In genomic region chr15:70121656-70122297, GRCh38 we compare ENCODE assay signal across 10 cellular contexts. TPM values are rescaled to one million over a fixed set of nuclear protein-coding genes. Genes with fewer than 3 reads are reported as not detected.
DNase-seq lines count a peak whose midpoint lies in the region; ATAC-seq and TF ChIP-seq lines count a peak whose summit lies in the region.
"Had no signal": no experiment of that assay in that cellular context is flagged by ENCODE, and none has a peak within 500 bp of the region (broad histone marks: within the 10 kb centered on the region; RNA-seq: fewer than 3 reads in every experiment).

No MANE protein-coding gene starts in this region.

- TF ChIP-seq CTCF in AG09309 (IDR thresholded peaks at IDR 0.05; ENCODE audit: control insufficient read depth, insufficient read depth, low read depth, low read length, missing control alignments) (no peak), endodermal cell (conservative IDR thresholded peaks at IDR 0.05) (peak; percentile 44)

- H3K4me3 Mint-ChIP-seq in endodermal cell, result no peak overlapping the region
- H3K4me3 Mint-ChIP-seq: activated T-helper 1 cell treated with anti-CD3 and anti-CD28 coated beads, Interleukin-12 subunit alpha, Interleukin-12 subunit beta, Interleukin-2, Interleukin-4 antibody, amounts not matched to agents 30 ng/mL and 10 ng/mL and 1 ng/mL, durations not matched to agents 14 hours and 24 hours and 36 hours had no signal

- DNase-seq in AG09309 (ENCODE audit: low read depth) (peak; percentile 51), NCI-H2171 (lab: John Stamatoyannopoulos, UW) (peak; percentile 22), endodermal cell (no peak), NCI-H187 treated with DMSO at 0.1 percent for 48 hours (lab: John Stamatoyannopoulos, UW) (no peak), OCI-M2 (lab: John Stamatoyannopoulos, UW; ENCODE audit: unreplicated experiment) (no peak), medulla oblongata (ENCODE audit: extremely low spot score) (no peak)
- DNase-seq: stimulated activated CD4-positive, alpha-beta T cell treated with anti-CD3 and anti-CD28 coated beads, Interleukin-2, amount 100 ng/mL, for 48 hours had no signal

- H3K9me3 Mint-ChIP-seq in endodermal cell, result no peaks in the 10 kb centered on the region
- H3K9me3 Mint-ChIP-seq: activated T-helper 1 cell treated with anti-CD3 and anti-CD28 coated beads, Interleukin-12 subunit alpha, Interleukin-12 subunit beta, Interleukin-2, Interleukin-4 antibody, amounts not matched to agents 30 ng/mL and 10 ng/mL and 1 ng/mL, durations not matched to agents 14 hours and 24 hours and 36 hours had no signal

- H3K27me3 Mint-ChIP-seq in endodermal cell (ENCODE audit: insufficient read depth), result peaks cover 75% of the 10 kb centered on the region

- H3K27ac Mint-ChIP-seq in endodermal cell, result no peak overlapping the region
- H3K27ac Mint-ChIP-seq: activated T-helper 1 cell treated with anti-CD3 and anti-CD28 coated beads, Interleukin-12 subunit alpha, Interleukin-12 subunit beta, Interleukin-2, Interleukin-4 antibody, amounts not matched to agents 30 ng/mL and 10 ng/mL and 1 ng/mL, durations not matched to agents 14 hours and 24 hours and 36 hours had no signal

- H3K36me3 ChIP-seq in endodermal cell (ENCODE audit: control insufficient read depth, insufficient read depth, low read length), result no peaks in the 10 kb centered on the region
- no peaks in the 10 kb centered on the region for H3K36me3 ChIP-seq in muscle layer of duodenum (ENCODE audit: control insufficient read depth in 1 of 2, insufficient read depth in 2 of 2, low read length in 2 of 2)

- 90 to 92% methylated on average over 4 to 6 of the region's 8 CpGs for WGBS in endodermal cell (ENCODE audit: insufficient coverage in 1 of 2, insufficient read length in 1 of 2), 2 experiments

- H3K4me3 ChIP-seq in AG09309 (ENCODE audit: control insufficient read depth, low read depth, low read length) (no peak overlapping the region), endodermal cell (ENCODE audit: low read length) (no peak overlapping the region), muscle layer of duodenum (ENCODE audit: low read depth in 1 of 2, low read length in 2 of 2) (no peak overlapping the region)

- ATAC-seq in HG03095 (IDR thresholded peaks at IDR 0.05; ENCODE audit: unreplicated experiment), result no peak

- H3K27ac ChIP-seq in endodermal cell (ENCODE audit: low read depth, low read length) (no peak overlapping the region), muscle layer of duodenum (ENCODE audit: low read length) (peak overlapping the region; percentile 2)

- no peaks in the 10 kb centered on the region for H3K36me3 Mint-ChIP-seq in endodermal cell (ENCODE audit: low read depth)

- H3K4me1 ChIP-seq in endodermal cell (ENCODE audit: control insufficient read depth, insufficient read depth, low read length), result no peaks in the 10 kb centered on the region
- H3K4me1 ChIP-seq in muscle layer of duodenum (ENCODE audit: control insufficient read depth in 1 of 2, insufficient read depth in 2 of 2, low read length in 2 of 2), result peaks cover 3 to 13% of the 10 kb centered on the region in 2 donors

- H3K9ac ChIP-seq in endodermal cell (ENCODE audit: extremely low read depth, low read length, poor library complexity, severe bottlenecking), result no peak overlapping the region

- no peaks in the 10 kb centered on the region for H3K4me1 Mint-ChIP-seq in endodermal cell

- H3K27me3 ChIP-seq in endodermal cell (ENCODE audit: control insufficient read depth, insufficient read depth, low read length, poor library complexity, severe bottlenecking) (peaks cover 92% of the 10 kb centered on the region), muscle layer of duodenum (ENCODE audit: low read depth, low read length) (no peaks in the 10 kb centered on the region)

- H3K9me3 ChIP-seq in endodermal cell (ENCODE audit: control insufficient read depth, low read length) (no peaks in the 10 kb centered on the region), muscle layer of duodenum (ENCODE audit: control insufficient read depth in 1 of 2, low read length in 2 of 2) (no peaks in the 10 kb centered on the region)

RNA-seq across cellular contexts. Expression of gene TLE3, which starts 24.1 kb away (rescaled TPM):
- 10 to 100 TPM; 66.5 to 81.1 TPM for total RNA-seq in endodermal cell
- 51.9 TPM for polyA plus RNA-seq in endodermal cell (2013, experiment 1 of 2)
- 48.9 TPM for polyA plus RNA-seq in endodermal cell (2013, experiment 2 of 2)

Comparison
In these comparisons a context has a peak if more than half of its experiments do, and no peak if none do; other contexts are left out.
1. DNase-seq: peak in AG09309 (single experiment) and NCI-H2171 (single experiment); none in endodermal cell (single experiment), NCI-H187 treated with DMSO at 0.1 percent for 48 hours (single experiment), OCI-M2 (single experiment) and medulla oblongata (single experiment).